ENCODE assay signal across 8 cellular contexts in genomic region chr5:15003511-15003920, GRCh38.
DNase-seq lines count a peak whose midpoint lies in the region; ATAC-seq and TF ChIP-seq lines count a peak whose summit lies in the region.

No MANE protein-coding gene starts in this region.

- H3K9me3 Mint-ChIP-seq in activated naive CD4-positive, alpha-beta T cell treated with anti-CD3 and anti-CD28 coated beads, Interleukin-2, amount 50 U/mL, for 72 hours = peaks cover under 1% of the 10 kb centered on the region in 2 donors
- H3K9me3 Mint-ChIP-seq in progenitor cell of endocrine pancreas (ENCODE audit: low read depth) = peaks cover 8% of the 10 kb centered on the region

- no peak overlapping the region for H3K4me3 Mint-ChIP-seq in progenitor cell of endocrine pancreas (ENCODE audit: low read depth)

- H3K4me1 Mint-ChIP-seq in progenitor cell of endocrine pancreas (ENCODE audit: low read depth) = no peaks in the 10 kb centered on the region

- peak; percentile 74 for TF ChIP-seq CTCF in GM13976 (IDR thresholded peaks at IDR 0.05; ENCODE audit: borderline replicate concordance, control extremely low read depth, extremely low read depth, insufficient read depth, missing control alignments)
- TF ChIP-seq CTCF in progenitor cell of endocrine pancreas (IDR thresholded peaks at IDR 0.05; ENCODE audit: unreplicated experiment) = peak; percentile 80

- ATAC-seq in HG02642 (IDR thresholded peaks at IDR 0.05; ENCODE audit: poor library complexity, unreplicated experiment) = peak; percentile 95
- peak; percentile 89 to 93 for ATAC-seq in activated naive CD4-positive, alpha-beta T cell treated with anti-CD3 and anti-CD28 coated beads, Interleukin-2, amount 50 U/mL, for 72 hours

- H3K36me3 Mint-ChIP-seq in activated naive CD4-positive, alpha-beta T cell treated with anti-CD3 and anti-CD28 coated beads, Interleukin-2, amount 50 U/mL, for 72 hours = peaks cover 0 to 2% of the 10 kb centered on the region in 2 donors
- H3K36me3 Mint-ChIP-seq in progenitor cell of endocrine pancreas (ENCODE audit: insufficient read depth) = peaks cover 4% of the 10 kb centered on the region

- in situ Hi-C loops in GM13976 (cut with MboI; ENCODE audit: low sequenced_read_pairs, unreplicated experiment) = loop anchor here (5.0 kb wide), 1 partner anchor 281 kb away; no protein-coding TSS in a partner anchor

- H3K27ac Mint-ChIP-seq in activated naive CD4-positive, alpha-beta T cell treated with anti-CD3 and anti-CD28 coated beads, Interleukin-2, amount 50 U/mL, for 72 hours = no peak overlapping the region
- no peak overlapping the region for H3K27ac Mint-ChIP-seq in progenitor cell of endocrine pancreas

- DNase-seq in GM13976 (ENCODE audit: low spot score) (peak; percentile 65), NCI-H1092 (lab: John Stamatoyannopoulos, UW) (peak; percentile 28), SK-N-DZ (ENCODE audit: low spot score) (peak; percentile 78), glomerular visceral epithelial cell (ENCODE audit: extremely low spot score) (peak; percentile 67), progenitor cell of endocrine pancreas (ENCODE audit: low spot score, unreplicated experiment) (no peak), posterior vena cava (ENCODE audit: low spot score) (no peak)
- peak in 1 of 2 donors; percentile 40 for DNase-seq in activated naive CD4-positive, alpha-beta T cell treated with anti-CD3 and anti-CD28 coated beads, Interleukin-2, amount 50 U/mL, for 72 hours (ENCODE audit: low spot score in 2 of 2)

- intact Hi-C loops in posterior vena cava (cut with DNase I) = loop anchor here in 1 of 2 donors (10.0 kb wide), 1 partner anchor 129 kb away; the partner anchor contains the start of gene ANKH

- H3K27me3 Mint-ChIP-seq in progenitor cell of endocrine pancreas = peaks cover 20% of the 10 kb centered on the region

Comparison
In these comparisons a context has a peak if more than half of its experiments do, and no peak if none do; other contexts are left out.
1. DNase-seq: peak in GM13976 (single experiment), NCI-H1092 (single experiment), SK-N-DZ (single experiment) and glomerular visceral epithelial cell (single experiment); none in progenitor cell of endocrine pancreas (single experiment) and posterior vena cava (single experiment).